14 cellular contexts compared by ENCODE assay signal in genomic region chr5:84249918-84250635, GRCh38.
A peak's percentile ranks its signal among the peaks of the same experiment; 100 is the strongest.
DNase-seq lines count a peak whose midpoint lies in the region; ATAC-seq, FAIRE-seq and TF ChIP-seq lines count a peak whose summit lies in the region.
"Had no signal": no experiment of that assay in that cellular context is flagged by ENCODE, and none has a peak within 500 bp of the region (broad histone marks: within the 10 kb centered on the region; RNA-seq: fewer than 3 reads in every experiment).

No MANE protein-coding gene starts in this region.

- H3K9me3 Mint-ChIP-seq in MCF 10A (ENCODE audit: unreplicated experiment) (no peaks in the 10 kb centered on the region), immature natural killer cell (peaks cover 2 to 17% (median 4%) of the 10 kb centered on the region in 6 donors)
- H3K9me3 Mint-ChIP-seq: activated T-cell treated with anti-CD3 and anti-CD28 coated beads, Interleukin-2, amount 50 U/mL, for 24 hours had no signal

- H3K4me3 ChIP-seq in breast epithelium = no peak overlapping the region
- H3K4me3 ChIP-seq in foreskin fibroblast (ENCODE audit: low read depth in 1 of 2, low read length in 2 of 2) = no peak overlapping the region
- H3K4me3 ChIP-seq: upper lobe of left lung had no signal

- FAIRE-seq in urothelium cell line (lab: Jason Lieb, UNC) = peak; percentile 77

- DNase-seq in MCF 10A (ENCODE audit: unreplicated experiment) = peak; percentile 5
- DNase-seq in breast epithelium (ENCODE audit: low spot score in 2 of 2) = no peak
- DNase-seq in SW480 (ENCODE audit: low spot score) = peak; percentile 62
- peak; percentile 30 to 63 for DNase-seq in foreskin fibroblast
- peak; percentile 82 for DNase-seq in urothelium cell line (ENCODE audit: low spot score)
- no peak for DNase-seq in immature natural killer cell
- no peak for DNase-seq in iPS-NIHi11 (ENCODE audit: low spot score)
- DNase-seq: activated T-cell treated with anti-CD3 and anti-CD28 coated beads, Interleukin-2, amount 50 U/mL, for 24 hours; cerebellar nuclear complex; KG1; NCI-H510A; upper lobe of left lung had no signal

- H3K27ac Mint-ChIP-seq in MCF 10A (ENCODE audit: low read depth, unreplicated experiment) = no peak overlapping the region
- H3K27ac Mint-ChIP-seq in immature natural killer cell = no peak overlapping the region
- H3K27ac Mint-ChIP-seq: activated T-cell treated with anti-CD3 and anti-CD28 coated beads, Interleukin-2, amount 50 U/mL, for 24 hours; B cell had no signal

- no peaks in the 10 kb centered on the region for H3K4me1 ChIP-seq in breast epithelium
- H3K4me1 ChIP-seq: upper lobe of left lung had no signal

- TF ChIP-seq CTCF in MCF 10A (IDR thresholded peaks at IDR 0.05; ENCODE audit: unreplicated experiment) (no peak), breast epithelium (IDR thresholded peaks at IDR 0.05) (no peak), foreskin fibroblast (IDR thresholded peaks at IDR 0.05; ENCODE audit: low read depth, low read length) (no peak)

- POLR2A ChIA-PET in MCF 10A (lab: Yijun Ruan, JAX) = no interaction called here

- H3K27ac ChIP-seq in breast epithelium = no peak overlapping the region
- H3K27ac ChIP-seq: upper lobe of left lung had no signal

- H3K4me3 Mint-ChIP-seq in MCF 10A (ENCODE audit: unreplicated experiment) = no peak overlapping the region
- no peak overlapping the region for H3K4me3 Mint-ChIP-seq in immature natural killer cell
- H3K4me3 Mint-ChIP-seq: activated T-cell treated with anti-CD3 and anti-CD28 coated beads, Interleukin-2, amount 50 U/mL, for 24 hours; B cell had no signal

- H3K27me3 ChIP-seq in breast epithelium = no peaks in the 10 kb centered on the region
- H3K27me3 ChIP-seq: upper lobe of left lung had no signal

- no peak for TF ChIP-seq POLR2A in breast epithelium (IDR thresholded peaks at IDR 0.05)

- no TSS peak for BruUV-seq in MCF 10A (replicated peaks; lab: Mats Ljungman, UMichigan)

- H3K36me3 Mint-ChIP-seq in MCF 10A (ENCODE audit: insufficient read depth, unreplicated experiment) (no peaks in the 10 kb centered on the region), immature natural killer cell (no peaks in the 10 kb centered on the region)

- H3K4me1 Mint-ChIP-seq in MCF 10A (ENCODE audit: insufficient read depth, unreplicated experiment) (no peaks in the 10 kb centered on the region), immature natural killer cell (no peaks in the 10 kb centered on the region)
- H3K4me1 Mint-ChIP-seq: B cell had no signal

- no peaks in the 10 kb centered on the region for H3K36me3 ChIP-seq in breast epithelium
- H3K36me3 ChIP-seq: upper lobe of left lung had no signal

- H3K9me3 ChIP-seq in breast epithelium = no peaks in the 10 kb centered on the region
- H3K9me3 ChIP-seq: upper lobe of left lung had no signal

- intact Hi-C loops in MCF 10A (cut with micrococcal nuclease) = no loop called here
- intact Hi-C loops in breast epithelium (cut with DNase I; ENCODE audit: low total_unique reads) = no loop called here

- ATAC-seq in GM21619 (IDR thresholded peaks at IDR 0.05; ENCODE audit: unreplicated experiment) = no peak

- H3K27me3 Mint-ChIP-seq in MCF 10A (ENCODE audit: insufficient read depth, unreplicated experiment) = peaks cover 53% of the 10 kb centered on the region
- H3K27me3 Mint-ChIP-seq in immature natural killer cell (ENCODE audit: low read depth in 3 of 3) = peaks cover 0 to 2% (median 0%) of the 10 kb centered on the region in 3 donors
- H3K27me3 Mint-ChIP-seq: activated T-cell treated with anti-CD3 and anti-CD28 coated beads, Interleukin-2, amount 50 U/mL, for 24 hours; B cell had no signal

- CTCF ChIA-PET in MCF 10A (lab: Yijun Ruan, JAX) = interaction anchor here (0.6 kb wide), 1 partner anchor 266 kb away, joined by 3 read pairs; no protein-coding TSS in a partner anchor

Comparison
In these comparisons a context has a peak if more than half of its experiments do, and no peak if none do; other contexts are left out.
1. DNase-seq: peak in MCF 10A (single experiment), SW480 (single experiment), foreskin fibroblast (2 of 2) and urothelium cell line (single experiment); none in breast epithelium (0 of 2), immature natural killer cell (0 of 3) and iPS-NIHi11 (single experiment).